ENCODE assay signal across 1 cellular context in the genomic region with DNA sequence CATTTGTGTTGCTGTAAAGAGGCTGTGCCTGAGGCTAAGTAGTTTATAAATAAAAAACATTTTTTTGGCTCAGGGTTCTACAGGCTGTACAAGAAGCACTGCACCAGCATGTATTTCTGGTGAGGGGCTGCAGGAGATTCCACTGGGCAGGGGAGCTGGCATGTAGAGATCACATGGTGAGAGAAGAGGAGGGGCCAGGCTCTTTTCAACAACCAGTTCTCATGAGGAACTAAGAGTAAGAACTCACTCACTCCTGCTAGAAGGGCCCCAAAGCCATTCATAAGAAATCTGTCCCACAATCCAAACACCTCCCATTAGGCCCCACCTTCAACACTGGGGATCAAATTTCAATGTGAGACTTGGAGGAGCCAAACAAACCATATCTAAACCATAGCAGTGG.
TF ChIP-seq lines count a peak whose summit lies in the region.

No MANE protein-coding gene starts in this region.

TF ChIP-seq in GM23338, 12 proteins besides CTCF, POLR2A, EP300 and RAD21 (continued from another document):
- TF ChIP-seq, protein P1, sequence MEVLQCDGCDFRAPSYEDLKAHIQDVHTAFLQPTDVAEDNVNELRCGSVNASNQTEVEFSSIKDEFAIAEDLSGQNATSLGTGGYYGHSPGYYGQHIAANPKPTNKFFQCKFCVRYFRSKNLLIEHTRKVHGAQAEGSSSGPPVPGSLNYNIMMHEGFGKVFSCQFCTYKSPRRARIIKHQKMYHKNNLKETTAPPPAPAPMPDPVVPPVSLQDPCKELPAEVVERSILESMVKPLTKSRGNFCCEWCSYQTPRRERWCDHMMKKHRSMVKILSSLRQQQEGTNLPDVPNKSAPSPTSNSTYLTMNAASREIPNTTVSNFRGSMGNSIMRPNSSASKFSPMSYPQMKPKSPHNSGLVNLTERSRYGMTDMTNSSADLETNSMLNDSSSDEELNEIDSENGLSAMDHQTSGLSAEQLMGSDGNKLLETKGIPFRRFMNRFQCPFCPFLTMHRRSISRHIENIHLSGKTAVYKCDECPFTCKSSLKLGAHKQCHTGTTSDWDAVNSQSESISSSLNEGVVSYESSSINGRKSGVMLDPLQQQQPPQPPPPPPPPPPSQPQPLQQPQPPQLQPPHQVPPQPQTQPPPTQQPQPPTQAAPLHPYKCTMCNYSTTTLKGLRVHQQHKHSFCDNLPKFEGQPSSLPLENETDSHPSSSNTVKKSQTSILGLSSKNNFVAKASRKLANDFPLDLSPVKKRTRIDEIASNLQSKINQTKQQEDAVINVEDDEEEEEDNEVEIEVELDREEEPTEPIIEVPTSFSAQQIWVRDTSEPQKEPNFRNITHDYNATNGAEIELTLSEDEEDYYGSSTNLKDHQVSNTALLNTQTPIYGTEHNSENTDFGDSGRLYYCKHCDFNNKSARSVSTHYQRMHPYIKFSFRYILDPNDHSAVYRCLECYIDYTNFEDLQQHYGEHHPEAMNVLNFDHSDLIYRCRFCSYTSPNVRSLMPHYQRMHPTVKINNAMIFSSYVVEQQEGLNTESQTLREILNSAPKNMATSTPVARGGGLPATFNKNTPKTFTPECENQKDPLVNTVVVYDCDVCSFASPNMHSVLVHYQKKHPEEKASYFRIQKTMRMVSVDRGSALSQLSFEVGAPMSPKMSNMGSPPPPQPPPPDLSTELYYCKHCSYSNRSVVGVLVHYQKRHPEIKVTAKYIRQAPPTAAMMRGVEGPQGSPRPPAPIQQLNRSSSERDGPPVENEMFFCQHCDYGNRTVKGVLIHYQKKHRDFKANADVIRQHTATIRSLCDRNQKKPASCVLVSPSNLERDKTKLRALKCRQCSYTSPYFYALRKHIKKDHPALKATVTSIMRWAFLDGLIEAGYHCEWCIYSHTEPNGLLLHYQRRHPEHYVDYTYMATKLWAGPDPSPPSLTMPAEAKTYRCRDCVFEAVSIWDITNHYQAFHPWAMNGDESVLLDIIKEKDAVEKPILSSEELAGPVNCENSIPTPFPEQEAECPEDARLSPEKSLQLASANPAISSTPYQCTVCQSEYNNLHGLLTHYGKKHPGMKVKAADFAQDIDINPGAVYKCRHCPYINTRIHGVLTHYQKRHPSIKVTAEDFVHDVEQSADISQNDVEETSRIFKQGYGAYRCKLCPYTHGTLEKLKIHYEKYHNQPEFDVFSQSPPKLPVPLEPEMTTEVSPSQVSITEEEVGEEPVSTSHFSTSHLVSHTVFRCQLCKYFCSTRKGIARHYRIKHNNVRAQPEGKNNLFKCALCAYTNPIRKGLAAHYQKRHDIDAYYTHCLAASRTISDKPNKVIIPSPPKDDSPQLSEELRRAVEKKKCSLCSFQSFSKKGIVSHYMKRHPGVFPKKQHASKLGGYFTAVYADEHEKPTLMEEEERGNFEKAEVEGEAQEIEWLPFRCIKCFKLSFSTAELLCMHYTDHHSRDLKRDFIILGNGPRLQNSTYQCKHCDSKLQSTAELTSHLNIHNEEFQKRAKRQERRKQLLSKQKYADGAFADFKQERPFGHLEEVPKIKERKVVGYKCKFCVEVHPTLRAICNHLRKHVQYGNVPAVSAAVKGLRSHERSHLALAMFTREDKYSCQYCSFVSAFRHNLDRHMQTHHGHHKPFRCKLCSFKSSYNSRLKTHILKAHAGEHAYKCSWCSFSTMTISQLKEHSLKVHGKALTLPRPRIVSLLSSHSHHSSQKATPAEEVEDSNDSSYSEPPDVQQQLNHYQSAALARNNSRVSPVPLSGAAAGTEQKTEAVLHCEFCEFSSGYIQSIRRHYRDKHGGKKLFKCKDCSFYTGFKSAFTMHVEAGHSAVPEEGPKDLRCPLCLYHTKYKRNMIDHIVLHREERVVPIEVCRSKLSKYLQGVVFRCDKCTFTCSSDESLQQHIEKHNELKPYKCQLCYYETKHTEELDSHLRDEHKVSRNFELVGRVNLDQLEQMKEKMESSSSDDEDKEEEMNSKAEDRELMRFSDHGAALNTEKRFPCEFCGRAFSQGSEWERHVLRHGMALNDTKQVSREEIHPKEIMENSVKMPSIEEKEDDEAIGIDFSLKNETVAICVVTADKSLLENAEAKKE (CRISPR knock-in tag; IDR thresholded peaks at IDR 0.05), result no peak
- TF ChIP-seq, protein P2, sequence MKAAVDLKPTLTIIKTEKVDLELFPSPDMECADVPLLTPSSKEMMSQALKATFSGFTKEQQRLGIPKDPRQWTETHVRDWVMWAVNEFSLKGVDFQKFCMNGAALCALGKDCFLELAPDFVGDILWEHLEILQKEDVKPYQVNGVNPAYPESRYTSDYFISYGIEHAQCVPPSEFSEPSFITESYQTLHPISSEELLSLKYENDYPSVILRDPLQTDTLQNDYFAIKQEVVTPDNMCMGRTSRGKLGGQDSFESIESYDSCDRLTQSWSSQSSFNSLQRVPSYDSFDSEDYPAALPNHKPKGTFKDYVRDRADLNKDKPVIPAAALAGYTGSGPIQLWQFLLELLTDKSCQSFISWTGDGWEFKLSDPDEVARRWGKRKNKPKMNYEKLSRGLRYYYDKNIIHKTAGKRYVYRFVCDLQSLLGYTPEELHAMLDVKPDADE (IDR thresholded peaks at IDR 0.05), result no peak
- no peak for TF ChIP-seq JUNB (IDR thresholded peaks at IDR 0.05; ENCODE audit: unreplicated experiment)
- TF ChIP-seq, protein P3, sequence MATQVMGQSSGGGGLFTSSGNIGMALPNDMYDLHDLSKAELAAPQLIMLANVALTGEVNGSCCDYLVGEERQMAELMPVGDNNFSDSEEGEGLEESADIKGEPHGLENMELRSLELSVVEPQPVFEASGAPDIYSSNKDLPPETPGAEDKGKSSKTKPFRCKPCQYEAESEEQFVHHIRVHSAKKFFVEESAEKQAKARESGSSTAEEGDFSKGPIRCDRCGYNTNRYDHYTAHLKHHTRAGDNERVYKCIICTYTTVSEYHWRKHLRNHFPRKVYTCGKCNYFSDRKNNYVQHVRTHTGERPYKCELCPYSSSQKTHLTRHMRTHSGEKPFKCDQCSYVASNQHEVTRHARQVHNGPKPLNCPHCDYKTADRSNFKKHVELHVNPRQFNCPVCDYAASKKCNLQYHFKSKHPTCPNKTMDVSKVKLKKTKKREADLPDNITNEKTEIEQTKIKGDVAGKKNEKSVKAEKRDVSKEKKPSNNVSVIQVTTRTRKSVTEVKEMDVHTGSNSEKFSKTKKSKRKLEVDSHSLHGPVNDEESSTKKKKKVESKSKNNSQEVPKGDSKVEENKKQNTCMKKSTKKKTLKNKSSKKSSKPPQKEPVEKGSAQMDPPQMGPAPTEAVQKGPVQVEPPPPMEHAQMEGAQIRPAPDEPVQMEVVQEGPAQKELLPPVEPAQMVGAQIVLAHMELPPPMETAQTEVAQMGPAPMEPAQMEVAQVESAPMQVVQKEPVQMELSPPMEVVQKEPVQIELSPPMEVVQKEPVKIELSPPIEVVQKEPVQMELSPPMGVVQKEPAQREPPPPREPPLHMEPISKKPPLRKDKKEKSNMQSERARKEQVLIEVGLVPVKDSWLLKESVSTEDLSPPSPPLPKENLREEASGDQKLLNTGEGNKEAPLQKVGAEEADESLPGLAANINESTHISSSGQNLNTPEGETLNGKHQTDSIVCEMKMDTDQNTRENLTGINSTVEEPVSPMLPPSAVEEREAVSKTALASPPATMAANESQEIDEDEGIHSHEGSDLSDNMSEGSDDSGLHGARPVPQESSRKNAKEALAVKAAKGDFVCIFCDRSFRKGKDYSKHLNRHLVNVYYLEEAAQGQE (IDR thresholded peaks at IDR 0.05; ENCODE audit: unreplicated experiment), result no peak
- no peak for TF ChIP-seq POLR2AphosphoS5 (IDR thresholded peaks at IDR 0.05; ENCODE audit: low read depth)
- TF ChIP-seq STAT1 (IDR thresholded peaks at IDR 0.05; ENCODE audit: unreplicated experiment), result no peak
TF ChIP-seq in GM23338: peak in this region for 0.
